In genomic region chr3:8845641-8846040, GRCh38 we compare ENCODE assay signal across 13 cellular contexts.
A peak's percentile ranks its signal among the peaks of the same experiment; 100 is the strongest.
DNase-seq lines count a peak whose midpoint lies in the region; ATAC-seq and TF ChIP-seq lines count a peak whose summit lies in the region.
"Had no signal": no experiment of that assay in that cellular context is flagged by ENCODE, and none has a peak within 500 bp of the region (broad histone marks: within the 10 kb centered on the region; RNA-seq: fewer than 3 reads in every experiment).

No MANE protein-coding gene starts in this region.

- no peak overlapping the region for H4K8ac ChIP-seq in mesenchymal stem cell (ENCODE audit: low read length)

- dilution Hi-C loops in mammary epithelial cell (cut with HindIII; ENCODE audit: low sequenced_read_pairs), result no loop called here

- no peak for ATAC-seq in activated CD8-positive, alpha-beta T cell treated with anti-CD3 and anti-CD28 coated beads, Interleukin-2, amount 10 ng/mL, durations not matched to agents 7 days and 5 days

- no peak overlapping the region for H2BK15ac ChIP-seq in mesenchymal stem cell (ENCODE audit: low read depth, poor library complexity, severe bottlenecking)

- in situ Hi-C loops in mammary epithelial cell (cut with MboI; ENCODE audit: low sequenced_read_pairs in 2 of 2), result no loop called here

- no peak overlapping the region for H4K91ac ChIP-seq in mesenchymal stem cell (ENCODE audit: low read length)

- no peak overlapping the region for H3K23ac ChIP-seq in mesenchymal stem cell (ENCODE audit: low read length in 2 of 2)

- H3K9me3 Mint-ChIP-seq in activated CD8-positive, alpha-beta T cell treated with anti-CD3 and anti-CD28 coated beads, Interleukin-2, amount 10 ng/mL, durations not matched to agents 7 days and 5 days (ENCODE audit: insufficient read depth), result no peaks in the 10 kb centered on the region
- H3K9me3 Mint-ChIP-seq in CD8-positive, alpha-beta memory T cell, result no peaks in the 10 kb centered on the region

- H3K27me3 Mint-ChIP-seq in activated CD8-positive, alpha-beta T cell treated with anti-CD3 and anti-CD28 coated beads, Interleukin-2, amount 10 ng/mL, durations not matched to agents 7 days and 5 days (ENCODE audit: low read depth), result no peaks in the 10 kb centered on the region
- H3K27me3 Mint-ChIP-seq in CD8-positive, alpha-beta memory T cell, result no peaks in the 10 kb centered on the region

- H3K79me2 ChIP-seq in mammary epithelial cell (ENCODE audit: insufficient read depth, low read length), result no peaks in the 10 kb centered on the region

- TF ChIP-seq CTCF in AG10803 (conservative IDR thresholded peaks at IDR 0.05; ENCODE audit: low read length) (no peak), mammary epithelial cell (conservative IDR thresholded peaks at IDR 0.05 in 1 of 2, IDR thresholded peaks at IDR 0.05 in 1 of 2; ENCODE audit: extremely low read depth in 1 of 2, insufficient read depth in 1 of 2, low read depth in 1 of 2, low read length in 2 of 2) (no peak), tibial artery (IDR thresholded peaks at IDR 0.05) (no peak), uterus (IDR thresholded peaks at IDR 0.05) (no peak)

- H2AK5ac ChIP-seq in mesenchymal stem cell (ENCODE audit: low read length, severe bottlenecking), result peak overlapping the region; percentile 43

- H3K79me1 ChIP-seq in mesenchymal stem cell (replicated peaks; ENCODE audit: low read length, poor library complexity, severe bottlenecking), result peaks cover 2% of the 10 kb centered on the region

- H3K36me3 ChIP-seq in mammary epithelial cell (ENCODE audit: insufficient read depth, low read length), result no peaks in the 10 kb centered on the region
- no peaks in the 10 kb centered on the region for H3K36me3 ChIP-seq in mesenchymal stem cell (ENCODE audit: control insufficient read depth in 1 of 2, insufficient read depth in 2 of 2, low read depth in 1 of 2, low read length in 2 of 2)
- no peaks in the 10 kb centered on the region for H3K36me3 ChIP-seq in tibial artery
- H3K36me3 ChIP-seq in uterus, result no peaks in the 10 kb centered on the region
- H3K36me3 ChIP-seq in CD8-positive, alpha-beta memory T cell (ENCODE audit: insufficient read depth, low read length), result no peaks in the 10 kb centered on the region

- no peak overlapping the region for H2BK5ac ChIP-seq in mesenchymal stem cell (ENCODE audit: low read depth, low read length, poor library complexity, severe bottlenecking)

- H3K4me1 ChIP-seq in mammary epithelial cell (ENCODE audit: insufficient read depth, low read length), result peaks cover 21% of the 10 kb centered on the region
- H3K4me1 ChIP-seq in mesenchymal stem cell (ENCODE audit: control insufficient read depth, insufficient read depth, low read depth, low read length), result peaks cover 17% of the 10 kb centered on the region
- H3K4me1 ChIP-seq in tibial artery, result peaks cover 0 to 11% (median 5%) of the 10 kb centered on the region in 4 donors
- H3K4me1 ChIP-seq in uterus, result no peaks in the 10 kb centered on the region
- no peaks in the 10 kb centered on the region for H3K4me1 ChIP-seq in CD8-positive, alpha-beta memory T cell (ENCODE audit: insufficient read depth, low read length)

- intact Hi-C loops in mammary epithelial cell (cut with micrococcal nuclease), result no loop called here
- intact Hi-C loops in tibial artery (cut with DNase I; ENCODE audit: low total_unique reads), result no loop called here
- intact Hi-C loops in uterus (cut with DNase I; ENCODE audit: low total_unique reads), result no loop called here

- no TSS peak for BruUV-seq in mammary epithelial cell (replicated peaks; lab: Mats Ljungman, UMichigan)

- WGBS in mammary epithelial cell (ENCODE audit: low coverage, missing lambda C conversion rate), result 58% methylated on average over 1 of the region's 1 CpG
- WGBS in mesenchymal stem cell, result 38% methylated on average over 1 of the region's 1 CpG

- no peaks in the 10 kb centered on the region for H3K27me3 ChIP-seq in mammary epithelial cell (ENCODE audit: insufficient read depth, low read length)
- peaks cover 0 to 3% of the 10 kb centered on the region in 2 experiments for H3K27me3 ChIP-seq in mesenchymal stem cell (ENCODE audit: control insufficient read depth in 1 of 2, insufficient read depth in 1 of 2, low read length in 2 of 2)
- no peaks in the 10 kb centered on the region for H3K27me3 ChIP-seq in tibial artery
- no peaks in the 10 kb centered on the region for H3K27me3 ChIP-seq in uterus
- no peaks in the 10 kb centered on the region for H3K27me3 ChIP-seq in CD8-positive, alpha-beta memory T cell (ENCODE audit: insufficient read depth, low read length, poor library complexity, severe bottlenecking)
- H3K27me3 ChIP-seq: BLaER1 had no signal

- H3K9me3 ChIP-seq in mammary epithelial cell (replicated peaks; ENCODE audit: insufficient read depth, low read length) (no peaks in the 10 kb centered on the region), mesenchymal stem cell (ENCODE audit: control insufficient read depth, low read length) (no peaks in the 10 kb centered on the region), tibial artery (no peaks in the 10 kb centered on the region), uterus (no peaks in the 10 kb centered on the region)
- no peaks in the 10 kb centered on the region for H3K9me3 ChIP-seq in CD8-positive, alpha-beta memory T cell (ENCODE audit: low read length)
- H3K9me3 ChIP-seq: BLaER1 had no signal

- H3K4me2 ChIP-seq in mammary epithelial cell (ENCODE audit: insufficient read depth, low read depth, low read length) (no peak overlapping the region), mesenchymal stem cell (ENCODE audit: low read length, poor library complexity, severe bottlenecking) (no peak overlapping the region)
- H3K4me2 ChIP-seq: BLaER1 had no signal

- H2BK120ac ChIP-seq in mesenchymal stem cell (ENCODE audit: low read depth, low read length), result no peak overlapping the region

- no peak overlapping the region for H3K4ac ChIP-seq in mesenchymal stem cell (ENCODE audit: low read depth in 1 of 2, low read length in 2 of 2)

- no peak overlapping the region for H3K14ac ChIP-seq in mesenchymal stem cell (ENCODE audit: low read length in 2 of 2)

- H2BK12ac ChIP-seq in mesenchymal stem cell (ENCODE audit: low read length in 2 of 2), result no peak overlapping the region

- no peak overlapping the region for H3K27ac Mint-ChIP-seq in activated CD8-positive, alpha-beta T cell treated with anti-CD3 and anti-CD28 coated beads, Interleukin-2, amount 10 ng/mL, durations not matched to agents 7 days and 5 days
- no peak overlapping the region for H3K27ac Mint-ChIP-seq in CD8-positive, alpha-beta memory T cell

- H3K36me3 Mint-ChIP-seq in activated CD8-positive, alpha-beta T cell treated with anti-CD3 and anti-CD28 coated beads, Interleukin-2, amount 10 ng/mL, durations not matched to agents 7 days and 5 days (ENCODE audit: low read depth), result peaks cover 2% of the 10 kb centered on the region
- peaks cover 0 to 4% (median 3%) of the 10 kb centered on the region in 3 donors for H3K36me3 Mint-ChIP-seq in CD8-positive, alpha-beta memory T cell

- DNase-seq in AG10803 (ENCODE audit: low read depth), result peak; percentile 64
- peak; percentile 89 for DNase-seq in M059J (ENCODE audit: low read depth)
- peak; percentile 54 for DNase-seq in mammary epithelial cell
- DNase-seq in mesenchymal stem cell, result peak; percentile 71
- no peak for DNase-seq in activated CD8-positive, alpha-beta T cell treated with anti-CD3 and anti-CD28 coated beads, Interleukin-2, amount 10 ng/mL, durations not matched to agents 7 days and 5 days
- no peak for DNase-seq in tibial artery
- DNase-seq in uterus, result no peak
- DNase-seq in CD8-positive, alpha-beta memory T cell, result no peak
- DNase-seq: activated T-cell treated with anti-CD3 and anti-CD28 coated beads, Interleukin-2, amount 50 U/mL, for 48 hours; NCI-H1105 treated with DMSO at 0.1 percent for 48 hours; NCI-H2227 treated with DMSO at 0.1 percent for 48 hours had no signal

- H2AFZ ChIP-seq in mammary epithelial cell (ENCODE audit: low read depth, low read length), result peak overlapping the region; percentile 3
- no peak overlapping the region for H2AFZ ChIP-seq in mesenchymal stem cell (ENCODE audit: low read depth, low read length)

- H3K27ac ChIP-seq in mammary epithelial cell (ENCODE audit: insufficient read depth, low read depth, low read length), result no peak overlapping the region
- peak overlapping the region; percentile 20 for H3K27ac ChIP-seq in mesenchymal stem cell (ENCODE audit: low read length, poor library complexity, severe bottlenecking)
- H3K27ac ChIP-seq in tibial artery, result no peak overlapping the region
- no peak overlapping the region for H3K27ac ChIP-seq in uterus
- no peak overlapping the region for H3K27ac ChIP-seq in CD8-positive, alpha-beta memory T cell (ENCODE audit: low read depth, low read length)
- H3K27ac ChIP-seq: BLaER1, coronary artery had no signal

- POLR2A ChIA-PET in activated CD8-positive, alpha-beta T cell treated with anti-CD3 and anti-CD28 coated beads, Interleukin-2, amount 10 ng/mL, durations not matched to agents 7 days and 5 days (lab: Charles Lee), result no interaction called here
- POLR2A ChIA-PET in CD8-positive, alpha-beta memory T cell (lab: Charles Lee), result no interaction called here

- TF ChIP-seq POLR2A in uterus (IDR thresholded peaks at IDR 0.05), result no peak

- H3K18ac ChIP-seq in mesenchymal stem cell (ENCODE audit: low read depth in 1 of 2, low read length in 2 of 2), result no peak overlapping the region

- H3K4me1 Mint-ChIP-seq in activated CD8-positive, alpha-beta T cell treated with anti-CD3 and anti-CD28 coated beads, Interleukin-2, amount 10 ng/mL, durations not matched to agents 7 days and 5 days (ENCODE audit: low read depth), result no peaks in the 10 kb centered on the region
- no peaks in the 10 kb centered on the region for H3K4me1 Mint-ChIP-seq in CD8-positive, alpha-beta memory T cell

- no peak overlapping the region for H3K4me3 Mint-ChIP-seq in activated CD8-positive, alpha-beta T cell treated with anti-CD3 and anti-CD28 coated beads, Interleukin-2, amount 10 ng/mL, durations not matched to agents 7 days and 5 days
- H3K4me3 Mint-ChIP-seq in CD8-positive, alpha-beta memory T cell, result no peak overlapping the region

- CTCF ChIA-PET in mammary epithelial cell (lab: Charles Lee; ENCODE audit: low non-redundant PET), result interaction anchor here (0.6 kb wide), 1 partner anchor 76 kb away, joined by 5 read pairs; the partner anchor contains the start of gene OXTR
- CTCF ChIA-PET in activated CD8-positive, alpha-beta T cell treated with anti-CD3 and anti-CD28 coated beads, Interleukin-2, amount 10 ng/mL, durations not matched to agents 7 days and 5 days (lab: Charles Lee), result no interaction called here
- CTCF ChIA-PET in CD8-positive, alpha-beta memory T cell (lab: Charles Lee), result no interaction called here

- no peak overlapping the region for H3K4me3 ChIP-seq in AG10803 (ENCODE audit: low read length)
- no peak overlapping the region for H3K4me3 ChIP-seq in mammary epithelial cell (replicated peaks in 1 of 3; ENCODE audit: insufficient read depth in 1 of 3, low read depth in 2 of 3, low read length in 3 of 3)
- no peak overlapping the region for H3K4me3 ChIP-seq in mesenchymal stem cell (ENCODE audit: insufficient read depth in 1 of 2, low read depth in 1 of 2, low read length in 2 of 2)
- H3K4me3 ChIP-seq in tibial artery, result no peak overlapping the region
- H3K4me3 ChIP-seq in uterus, result no peak overlapping the region
- no peak overlapping the region for H3K4me3 ChIP-seq in CD8-positive, alpha-beta memory T cell (ENCODE audit: low read length)
- H3K4me3 ChIP-seq: BLaER1, coronary artery had no signal

- H4K20me1 ChIP-seq in mammary epithelial cell (ENCODE audit: insufficient read depth, low read length), result no peaks in the 10 kb centered on the region
- H4K20me1 ChIP-seq: BLaER1 had no signal

- H3K9ac ChIP-seq in mammary epithelial cell (ENCODE audit: insufficient read depth, low read length) (no peak overlapping the region), mesenchymal stem cell (ENCODE audit: low read length) (no peak overlapping the region)
- H3K9ac ChIP-seq: BLaER1 had no signal

Comparison
In these comparisons a context has a peak if more than half of its experiments do, and no peak if none do; other contexts are left out.
1. DNase-seq: peak in AG10803 (single experiment), M059J (single experiment), mammary epithelial cell (single experiment) and mesenchymal stem cell (single experiment); none in activated CD8-positive, alpha-beta T cell treated with anti-CD3 and anti-CD28 coated beads, Interleukin-2, amount 10 ng/mL, durations not matched to agents 7 days and 5 days (single experiment), tibial artery (0 of 2), uterus (0 of 2) and CD8-positive, alpha-beta memory T cell (0 of 5).